Comparison of ENCODE assay signal across 28 cellular contexts in the genomic region with DNA sequence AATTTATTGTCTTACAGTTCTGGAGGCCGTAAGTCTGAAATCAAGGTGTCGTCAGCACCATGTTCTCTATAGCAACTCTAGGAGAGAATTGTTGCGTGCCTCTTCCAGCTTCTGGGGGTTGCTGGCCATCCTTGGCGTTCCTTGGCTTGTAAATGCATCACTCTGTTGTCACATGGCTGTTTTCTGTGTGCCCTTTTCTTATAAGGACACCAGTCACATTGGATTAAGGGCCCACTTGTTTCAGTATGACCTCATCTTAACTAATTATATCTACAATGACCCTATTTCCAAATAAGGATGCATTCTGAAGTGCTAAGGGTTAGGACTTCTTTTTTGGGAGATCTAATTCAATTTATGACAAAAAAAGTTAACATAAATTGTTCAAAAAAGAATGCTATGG. TPM values are rescaled to one million over a fixed set of nuclear protein-coding genes. Genes with fewer than 3 reads are reported as not detected.
DNase-seq lines count a peak whose midpoint lies in the region; ATAC-seq and TF ChIP-seq lines count a peak whose summit lies in the region.
"Had no signal": no experiment of that assay in that cellular context is flagged by ENCODE, and none has a peak within 500 bp of the region (broad histone marks: within the 10 kb centered on the region; RNA-seq: fewer than 3 reads in every experiment).

No MANE protein-coding gene starts in this region.

- H3K9ac ChIP-seq in Karpas-422 (ENCODE audit: low read length) (peak overlapping the region; percentile 88), mesenchymal stem cell (ENCODE audit: low read length) (no peak overlapping the region)

- no peak overlapping the region for H4K91ac ChIP-seq in mesenchymal stem cell (ENCODE audit: low read length)

- no peaks in the 10 kb centered on the region for H3K27me3 Mint-ChIP-seq in activated CD8-positive, alpha-beta T cell treated with anti-CD3 and anti-CD28 coated beads for 36 hours
- H3K27me3 Mint-ChIP-seq in activated CD8-positive, alpha-beta T cell treated with anti-CD3 and anti-CD28 coated beads, Interleukin-2, amount 10 ng/mL, durations not matched to agents 7 days and 5 days (ENCODE audit: low read depth): peaks cover 4% of the 10 kb centered on the region
- H3K27me3 Mint-ChIP-seq in activated B cell treated with CpG ODN at 0.5 μM for 24 hours: no peaks in the 10 kb centered on the region
- H3K27me3 Mint-ChIP-seq: activated naive CD4-positive, alpha-beta T cell treated with anti-CD3 and anti-CD28 coated beads, Interleukin-2, amount 50 U/mL, for 24 hours; activated T-helper 17 cell treated with anti-CD3 and anti-CD28 coated beads, Interleukin-2, amount 50 U/mL, for 72 hours had no signal

- H3K36me3 Mint-ChIP-seq in activated CD8-positive, alpha-beta T cell treated with anti-CD3 and anti-CD28 coated beads for 36 hours (ENCODE audit: low read depth): no peaks in the 10 kb centered on the region
- no peaks in the 10 kb centered on the region for H3K36me3 Mint-ChIP-seq in activated CD8-positive, alpha-beta T cell treated with anti-CD3 and anti-CD28 coated beads, Interleukin-2, amount 10 ng/mL, durations not matched to agents 7 days and 5 days (ENCODE audit: low read depth)
- H3K36me3 Mint-ChIP-seq in activated B cell treated with CpG ODN at 0.5 μM for 24 hours (ENCODE audit: low read depth): peaks cover 29% of the 10 kb centered on the region
- H3K36me3 Mint-ChIP-seq: activated naive CD4-positive, alpha-beta T cell treated with anti-CD3 and anti-CD28 coated beads, Interleukin-2, amount 50 U/mL, for 24 hours had no signal

- no peak for ATAC-seq in activated CD8-positive, alpha-beta T cell treated with anti-CD3 and anti-CD28 coated beads for 36 hours
- ATAC-seq in activated CD8-positive, alpha-beta T cell treated with anti-CD3 and anti-CD28 coated beads, Interleukin-2, amount 10 ng/mL, durations not matched to agents 7 days and 5 days: no peak
- ATAC-seq in activated B cell treated with CpG ODN at 0.5 μM for 24 hours (ENCODE audit: low read depth): no peak
- ATAC-seq: activated T-helper 17 cell treated with anti-CD3 and anti-CD28 coated beads, Interleukin-2, amount 50 U/mL, for 72 hours; HepG2; right lobe of liver had no signal

- H3K4me2 ChIP-seq in Karpas-422 (ENCODE audit: low read depth, low read length, poor library complexity, severe bottlenecking) (peak overlapping the region; percentile 90), mesenchymal stem cell (ENCODE audit: low read length, poor library complexity, severe bottlenecking) (no peak overlapping the region)

- no peak overlapping the region for H3K14ac ChIP-seq in mesenchymal stem cell (ENCODE audit: low read length in 2 of 2)

- peak overlapping the region; percentile 86 for H3K27ac Mint-ChIP-seq in activated CD8-positive, alpha-beta T cell treated with anti-CD3 and anti-CD28 coated beads for 36 hours
- no peak overlapping the region for H3K27ac Mint-ChIP-seq in activated CD8-positive, alpha-beta T cell treated with anti-CD3 and anti-CD28 coated beads, Interleukin-2, amount 10 ng/mL, durations not matched to agents 7 days and 5 days
- peak overlapping the region; percentile 91 for H3K27ac Mint-ChIP-seq in activated B cell treated with CpG ODN at 0.5 μM for 24 hours
- H3K27ac Mint-ChIP-seq: activated T-helper 17 cell treated with anti-CD3 and anti-CD28 coated beads, Interleukin-2, amount 50 U/mL, for 72 hours had no signal

- H3K36me3 ChIP-seq in Karpas-422 (ENCODE audit: insufficient read depth, low read length) (peaks cover 16% of the 10 kb centered on the region), spleen (peaks cover 0 to 6% (median 0%) of the 10 kb centered on the region in 6 donors), mesenchymal stem cell (ENCODE audit: control insufficient read depth in 1 of 2, insufficient read depth in 2 of 2, low read depth in 1 of 2, low read length in 2 of 2) (no peaks in the 10 kb centered on the region)
- H3K36me3 ChIP-seq: left ventricle myocardium inferior, right lobe of liver, SJCRH30, suprapubic skin had no signal

- CTCF ChIA-PET in activated CD8-positive, alpha-beta T cell treated with anti-CD3 and anti-CD28 coated beads for 36 hours (lab: Charles Lee): interaction anchor here (1.6 to 1.8 kb wide), 2 partner anchors 76 to 78 kb away, joined by 4 to 17 read pairs; no protein-coding TSS in a partner anchor
- CTCF ChIA-PET in activated CD8-positive, alpha-beta T cell treated with anti-CD3 and anti-CD28 coated beads, Interleukin-2, amount 10 ng/mL, durations not matched to agents 7 days and 5 days (lab: Charles Lee): interaction anchor here (4.8 kb wide), 1 partner anchor 77 kb away, joined by 72 read pairs; no protein-coding TSS in a partner anchor
- CTCF ChIA-PET in activated B cell treated with CpG ODN at 0.5 μM for 24 hours (lab: Charles Lee): interaction anchor here (5.6 kb wide), 1 partner anchor 78 kb away, joined by 47 read pairs; no protein-coding TSS in a partner anchor

- H2BK12ac ChIP-seq in mesenchymal stem cell (ENCODE audit: low read length in 2 of 2): no peak overlapping the region

- H3K79me1 ChIP-seq in mesenchymal stem cell (replicated peaks; ENCODE audit: low read length, poor library complexity, severe bottlenecking): no peaks in the 10 kb centered on the region

- H2BK15ac ChIP-seq in mesenchymal stem cell (ENCODE audit: low read depth, poor library complexity, severe bottlenecking): no peak overlapping the region

- H2BK120ac ChIP-seq in mesenchymal stem cell (ENCODE audit: low read depth, low read length): no peak overlapping the region

- peaks cover 29% of the 10 kb centered on the region for H3K4me1 Mint-ChIP-seq in activated CD8-positive, alpha-beta T cell treated with anti-CD3 and anti-CD28 coated beads for 36 hours (ENCODE audit: low read depth)
- H3K4me1 Mint-ChIP-seq in activated CD8-positive, alpha-beta T cell treated with anti-CD3 and anti-CD28 coated beads, Interleukin-2, amount 10 ng/mL, durations not matched to agents 7 days and 5 days (ENCODE audit: low read depth): peaks cover 18% of the 10 kb centered on the region
- peaks cover 64% of the 10 kb centered on the region for H3K4me1 Mint-ChIP-seq in activated B cell treated with CpG ODN at 0.5 μM for 24 hours

- intact Hi-C loops in activated CD8-positive, alpha-beta T cell treated with anti-CD3 and anti-CD28 coated beads for 36 hours (cut with micrococcal nuclease): no loop called here
- intact Hi-C loops in activated B cell treated with CpG ODN at 0.5 μM for 24 hours (cut with micrococcal nuclease) (loop anchor here (2.0 to 10.0 kb wide), 2 partner anchors 39 to 371 kb away; partner anchors contain the start of gene ARHGAP25), spleen (cut with DNase I; ENCODE audit: low total_unique reads) (loop anchor here (5.0 kb wide), 1 partner anchor 79 kb away; no protein-coding TSS in a partner anchor)

- no peak overlapping the region for H3K18ac ChIP-seq in mesenchymal stem cell (ENCODE audit: low read depth in 1 of 2, low read length in 2 of 2)

- peak overlapping the region; percentile 89; the same call in 1 of the 2 replicates for H3K4me3 ChIP-seq in Karpas-422 (ENCODE audit: low read length)
- peak overlapping the region in 1 of 8 donors; percentile 79 for H3K4me3 ChIP-seq in spleen
- no peak overlapping the region for H3K4me3 ChIP-seq in mesenchymal stem cell (ENCODE audit: insufficient read depth in 1 of 2, low read depth in 1 of 2, low read length in 2 of 2)
- H3K4me3 ChIP-seq: left ventricle myocardium inferior, right lobe of liver, SJCRH30, suprapubic skin had no signal

- H3K27me3 ChIP-seq in Karpas-422 (ENCODE audit: low read length) (no peaks in the 10 kb centered on the region), spleen (replicated peaks in 1 of 7) (no peaks in the 10 kb centered on the region), mesenchymal stem cell (ENCODE audit: control insufficient read depth in 1 of 2, insufficient read depth in 1 of 2, low read length in 2 of 2) (no peaks in the 10 kb centered on the region)
- H3K27me3 ChIP-seq: right lobe of liver, suprapubic skin had no signal

- no peak for TF ChIP-seq CTCF in activated CD8-positive, alpha-beta T cell treated with anti-CD3 and anti-CD28 coated beads for 36 hours (IDR thresholded peaks at IDR 0.05)
- no peak for TF ChIP-seq CTCF in activated B cell treated with CpG ODN at 0.5 μM for 24 hours (IDR thresholded peaks at IDR 0.05)
- no peak for TF ChIP-seq CTCF in spleen (IDR thresholded peaks at IDR 0.05 in 8 of 11, conservative IDR thresholded peaks at IDR 0.05 in 3 of 11)

- H3K9me2 ChIP-seq in Karpas-422 (replicated peaks; ENCODE audit: insufficient read depth, low read length): no peaks in the 10 kb centered on the region

- H3K4ac ChIP-seq in mesenchymal stem cell (ENCODE audit: low read depth in 1 of 2, low read length in 2 of 2): no peak overlapping the region

- no peak overlapping the region for H4K8ac ChIP-seq in mesenchymal stem cell (ENCODE audit: low read length)

- H3K79me2 ChIP-seq in Karpas-422 (ENCODE audit: low read length): peaks cover 58% of the 10 kb centered on the region

- H3K9me3 ChIP-seq in Karpas-422 (ENCODE audit: low read length) (no peaks in the 10 kb centered on the region), spleen (no peaks in the 10 kb centered on the region), mesenchymal stem cell (ENCODE audit: control insufficient read depth, low read length) (no peaks in the 10 kb centered on the region)
- H3K9me3 ChIP-seq: Caco-2, left ventricle myocardium inferior, right lobe of liver, SJCRH30, suprapubic skin had no signal

- H3K4me3 Mint-ChIP-seq in activated CD8-positive, alpha-beta T cell treated with anti-CD3 and anti-CD28 coated beads for 36 hours: no peak overlapping the region
- H3K4me3 Mint-ChIP-seq in activated CD8-positive, alpha-beta T cell treated with anti-CD3 and anti-CD28 coated beads, Interleukin-2, amount 10 ng/mL, durations not matched to agents 7 days and 5 days: no peak overlapping the region
- H3K4me3 Mint-ChIP-seq in activated B cell treated with CpG ODN at 0.5 μM for 24 hours: peak overlapping the region; percentile 97
- H3K4me3 Mint-ChIP-seq: activated naive CD4-positive, alpha-beta T cell treated with anti-CD3 and anti-CD28 coated beads, Interleukin-2, amount 50 U/mL, for 24 hours; neural crest cell had no signal

- H3K9me3 Mint-ChIP-seq in activated CD8-positive, alpha-beta T cell treated with anti-CD3 and anti-CD28 coated beads for 36 hours: no peaks in the 10 kb centered on the region
- H3K9me3 Mint-ChIP-seq in activated CD8-positive, alpha-beta T cell treated with anti-CD3 and anti-CD28 coated beads, Interleukin-2, amount 10 ng/mL, durations not matched to agents 7 days and 5 days (ENCODE audit: insufficient read depth): no peaks in the 10 kb centered on the region
- no peaks in the 10 kb centered on the region for H3K9me3 Mint-ChIP-seq in activated B cell treated with CpG ODN at 0.5 μM for 24 hours
- H3K9me3 Mint-ChIP-seq: activated naive CD4-positive, alpha-beta T cell treated with anti-CD3 and anti-CD28 coated beads, Interleukin-2, amount 50 U/mL, for 24 hours had no signal

- 90 to 97% (median 93%) methylated on average over 4 of the region's 4 CpGs for WGBS in spleen, 5 donors
- WGBS in mesenchymal stem cell: 93% methylated on average over 4 of the region's 4 CpGs

- H3K27ac ChIP-seq in Karpas-422 (ENCODE audit: low read length) (peak overlapping the region; percentile 96), spleen (peak overlapping the region in 7 of 8 donors; percentile 84 to 95 (median 94)), mesenchymal stem cell (ENCODE audit: low read length, poor library complexity, severe bottlenecking) (no peak overlapping the region)
- H3K27ac ChIP-seq: left ventricle myocardium inferior, right lobe of liver, SJCRH30, suprapubic skin had no signal

- DNase-seq in activated CD8-positive, alpha-beta T cell treated with anti-CD3 and anti-CD28 coated beads for 36 hours: no peak
- DNase-seq in activated CD8-positive, alpha-beta T cell treated with anti-CD3 and anti-CD28 coated beads, Interleukin-2, amount 10 ng/mL, durations not matched to agents 7 days and 5 days: no peak
- peak; percentile 54 for DNase-seq in Karpas-422
- DNase-seq in activated B cell treated with CpG ODN at 0.5 μM for 24 hours: no peak
- DNase-seq in spleen: no peak
- DNase-seq in GM19238 (ENCODE audit: insufficient read length, low spot score): no peak
- DNase-seq in mesenchymal stem cell: no peak
- DNase-seq in stimulated activated CD4-positive, alpha-beta T cell treated with anti-CD3 and anti-CD28 coated beads, Interleukin-4, amount 100 ng/mL, for 1 hour: no peak
- DNase-seq: 8988T; activated CD4-positive, alpha-beta T cell treated with anti-CD3 and anti-CD28 coated beads for 4 hours; Caco-2; cortex of kidney; DMS79 treated with DMSO at 0.1 percent for 48 hours; HCEC 1CT; hypothalamus; left ventricle myocardium inferior; NCI-H1436 treated with DMSO at 0.1 percent for 48 hours; NCI-H510A; posterior cingulate gyrus; right lobe of liver; SJCRH30; T-helper 2 cell had no signal

- H3K4me1 ChIP-seq in Karpas-422 (ENCODE audit: low read length) (peaks cover 69% of the 10 kb centered on the region), spleen (peaks cover 10 to 65% (median 54%) of the 10 kb centered on the region in 6 donors), mesenchymal stem cell (ENCODE audit: control insufficient read depth, insufficient read depth, low read depth, low read length) (peaks cover 4% of the 10 kb centered on the region)
- H3K4me1 ChIP-seq: Caco-2, left ventricle myocardium inferior, right lobe of liver, SJCRH30 had no signal

- POLR2A ChIA-PET in activated CD8-positive, alpha-beta T cell treated with anti-CD3 and anti-CD28 coated beads for 36 hours (lab: Charles Lee): no interaction called here
- POLR2A ChIA-PET in activated CD8-positive, alpha-beta T cell treated with anti-CD3 and anti-CD28 coated beads, Interleukin-2, amount 10 ng/mL, durations not matched to agents 7 days and 5 days (lab: Charles Lee): no interaction called here
- POLR2A ChIA-PET in activated B cell treated with CpG ODN at 0.5 μM for 24 hours (lab: Charles Lee): no interaction called here

- no peak for TF ChIP-seq POLR2A in spleen (IDR thresholded peaks at IDR 0.05)

- no peak overlapping the region for H2BK5ac ChIP-seq in mesenchymal stem cell (ENCODE audit: low read depth, low read length, poor library complexity, severe bottlenecking)

- no peak overlapping the region for H2AK5ac ChIP-seq in mesenchymal stem cell (ENCODE audit: low read length, severe bottlenecking)

- no peak overlapping the region for H2AFZ ChIP-seq in Karpas-422 (ENCODE audit: low read length)
- H2AFZ ChIP-seq in mesenchymal stem cell (ENCODE audit: low read depth, low read length): no peak overlapping the region

- no peak overlapping the region for H3K23ac ChIP-seq in mesenchymal stem cell (ENCODE audit: low read length in 2 of 2)

- H4K20me1 ChIP-seq in Karpas-422 (ENCODE audit: insufficient read depth, low read depth, low read length): peaks cover 3% of the 10 kb centered on the region; the same call in 1 of the 2 replicates

RNA-seq across cellular contexts. Expression of gene PLEK, which starts 1.4 kb away (rescaled TPM):
- total RNA-seq in activated CD8-positive, alpha-beta T cell treated with anti-CD3 and anti-CD28 coated beads for 36 hours: 1 to 10 TPM; 4.8 to 6.0 TPM
- total RNA-seq in activated CD8-positive, alpha-beta T cell treated with anti-CD3 and anti-CD28 coated beads, Interleukin-2, amount 10 ng/mL, durations not matched to agents 7 days and 5 days: 1 to 10 TPM; 4.5 to 4.7 TPM
- 224 and 232 TPM in 2 replicates for total RNA-seq in Karpas-422 (2014; rRNA removed; shearing (Covaris generic); ENCODE audit: low replicate concordance)
- total RNA-seq in activated B cell treated with CpG ODN at 0.5 μM for 24 hours (138 and 140 TPM in 2 replicates), spleen (100 to 1,000 TPM in 5 of 7 donors, 10 to 100 TPM in 2; 79.9 to 202 (median 136) TPM)
- polyA plus RNA-seq in spleen: 10 to 100 TPM; 49.1 to 67.7 (median 53.0) TPM
- 0.01 TPM for polyA plus RNA-seq in mesenchymal stem cell (2013, experiment 1 of 2)
- polyA plus RNA-seq in mesenchymal stem cell (2013, experiment 2 of 2): not detected
- total RNA-seq: Caco-2, HepG2, neural crest cell, SJCRH30 had no signal
- polyA plus RNA-seq: HepG2 had no signal

RNA-seq across cellular contexts. Expression of gene CNRIP1, which starts 44.0 kb away (rescaled TPM):
- not detected for total RNA-seq in activated CD8-positive, alpha-beta T cell treated with anti-CD3 and anti-CD28 coated beads for 36 hours
- not detected for total RNA-seq in activated CD8-positive, alpha-beta T cell treated with anti-CD3 and anti-CD28 coated beads, Interleukin-2, amount 10 ng/mL, durations not matched to agents 7 days and 5 days
- 2.8 TPM in 1 of 2 replicates, not detected in the other for total RNA-seq in Karpas-422 (2014; rRNA removed; shearing (Covaris generic); ENCODE audit: low replicate concordance)
- total RNA-seq in activated B cell treated with CpG ODN at 0.5 μM for 24 hours (not detected in 2 replicates), spleen (10 to 100 TPM; 12.1 to 26.7 (median 20.8) TPM)
- polyA plus RNA-seq in spleen: 10 to 100 TPM in 2 of 3 donors, 1 to 10 TPM in 1; 7.8 to 17.5 (median 11.9) TPM
- 24.4 TPM for polyA plus RNA-seq in mesenchymal stem cell (2013, experiment 1 of 2)
- polyA plus RNA-seq in mesenchymal stem cell (2013, experiment 2 of 2): 24.5 TPM
- total RNA-seq: activated T-helper 17 cell treated with anti-CD3 and anti-CD28 coated beads, Interleukin-2, amount 50 U/mL, for 72 hours; Caco-2; HepG2; mononuclear cell had no signal
- polyA plus RNA-seq: HepG2 had no signal

Comparison
In these comparisons a context has a peak if more than half of its experiments do, and no peak if none do; other contexts are left out.
1. RNA of gene PLEK, which starts 1.4 kb away (total RNA-seq): 224 to 232 TPM in Karpas-422, 138 to 140 TPM in activated B cell treated with CpG ODN at 0.5 μM for 24 hours and 79.9 to 202 TPM in spleen; 4.8 to 6.0 TPM in activated CD8-positive, alpha-beta T cell treated with anti-CD3 and anti-CD28 coated beads for 36 hours and 4.5 to 4.7 TPM in activated CD8-positive, alpha-beta T cell treated with anti-CD3 and anti-CD28 coated beads, Interleukin-2, amount 10 ng/mL, durations not matched to agents 7 days and 5 days; every median in the first group is over 10 times any median in the second.